26 cellular contexts compared by ENCODE assay signal in genomic region chr17:82803185-82803584, GRCh38. TPM values are rescaled to one million over a fixed set of nuclear protein-coding genes. Genes with fewer than 3 reads are reported as not detected.
"Had no signal": no experiment of that assay in that cellular context is flagged by ENCODE, and none has a peak within 500 bp of the region (broad histone marks: within the 10 kb centered on the region; RNA-seq: fewer than 3 reads in every experiment).

No MANE protein-coding gene starts in this region.

- H3K27me3 ChIP-seq: esophagus squamous epithelium, gastroesophageal sphincter, hepatocyte, spleen, transverse colon had no signal

- H3K79me2 ChIP-seq: hepatocyte had no signal

- H3K36me3 ChIP-seq: transverse colon had no signal

- H3K4me3 ChIP-seq: esophagus squamous epithelium, gastroesophageal sphincter, hepatocyte, psoas muscle, spleen, thoracic aorta, transverse colon had no signal

- H2AFZ ChIP-seq: hepatocyte had no signal

- H3K27me3 Mint-ChIP-seq: memory B cell; stimulated activated naive B cell treated with anti-CD40 and anti-IgM and Interleukin-4, amounts not matched to agents 10 μg/mL and 1 μg/mL and 100 μg/mL, for 72 hours; stimulated activated naive CD8-positive, alpha-beta T cell treated with anti-CD3 and anti-CD28 coated beads, Interleukin-15, amount 100 ng/mL, for 72 hours had no signal

- H3K4me3 Mint-ChIP-seq: memory B cell; mesothelial cell of epicardium; natural killer cell; neural crest cell; stimulated activated naive B cell treated with anti-CD40 and anti-IgM and Interleukin-4, amounts not matched to agents 10 μg/mL and 1 μg/mL and 100 μg/mL, for 72 hours; stimulated activated naive CD8-positive, alpha-beta T cell treated with anti-CD3 and anti-CD28 coated beads, Interleukin-15, amount 100 ng/mL, for 72 hours had no signal

- FAIRE-seq: kidney had no signal

- H3K4me1 ChIP-seq: transverse colon had no signal

- H3K27ac ChIP-seq: hepatocyte, psoas muscle, spleen, thoracic aorta, transverse colon had no signal

- H3K27ac Mint-ChIP-seq: memory B cell, mesothelial cell of epicardium, natural killer cell had no signal

- H3K4me2 ChIP-seq: hepatocyte had no signal

- H3K36me3 Mint-ChIP-seq: natural killer cell had no signal

- H3K9me3 Mint-ChIP-seq: natural killer cell had no signal

- H3K9me3 ChIP-seq: esophagus squamous epithelium, gastroesophageal sphincter, psoas muscle, spleen, thoracic aorta, transverse colon had no signal

- ATAC-seq: gastroesophageal sphincter; left colon; natural killer cell; psoas muscle; sciatic nerve; stimulated activated naive B cell treated with anti-CD40 and anti-IgM and Interleukin-4, amounts not matched to agents 10 μg/mL and 1 μg/mL and 100 μg/mL, for 72 hours; stimulated activated naive CD8-positive, alpha-beta T cell treated with anti-CD3 and anti-CD28 coated beads, Interleukin-15, amount 100 ng/mL, for 72 hours had no signal

- DNase-seq: esophagus squamous epithelium; foreskin fibroblast; kidney; left colon; natural killer cell; occipital lobe; retina; spleen; stimulated activated CD4-positive, alpha-beta T cell treated with anti-CD3 and anti-CD28 coated beads, Interleukin-15, amount 100 ng/mL, for 24 hours; stimulated activated CD4-positive, alpha-beta T cell treated with anti-CD3 and anti-CD28 coated beads, Interleukin-1b, Interleukin-23, amount 100 ng/mL, for 48 hours; stimulated activated CD4-positive, alpha-beta T cell treated with anti-CD3 and anti-CD28 coated beads, Interleukin-4, amount 100 ng/mL, for 24 hours; stimulated activated naive B cell treated with anti-CD40 and anti-IgM and Interleukin-4, amounts not matched to agents 10 μg/mL and 1 μg/mL and 100 μg/mL, for 72 hours; stimulated activated naive CD8-positive, alpha-beta T cell treated with anti-CD3 and anti-CD28 coated beads, Interleukin-15, amount 100 ng/mL, for 72 hours; transverse colon had no signal

RNA-seq across cellular contexts. Expression of gene ZNF750, which starts 36.6 kb away (rescaled TPM):
- total RNA-seq: left colon, mucosa of gallbladder, myocyte, natural killer cell, neural crest cell, occipital lobe, sciatic nerve, skeletal muscle tissue, subcutaneous adipose tissue, thoracic aorta, transverse colon had no signal
